Comparison of ENCODE assay signal across 8 cellular contexts in the genomic region with DNA sequence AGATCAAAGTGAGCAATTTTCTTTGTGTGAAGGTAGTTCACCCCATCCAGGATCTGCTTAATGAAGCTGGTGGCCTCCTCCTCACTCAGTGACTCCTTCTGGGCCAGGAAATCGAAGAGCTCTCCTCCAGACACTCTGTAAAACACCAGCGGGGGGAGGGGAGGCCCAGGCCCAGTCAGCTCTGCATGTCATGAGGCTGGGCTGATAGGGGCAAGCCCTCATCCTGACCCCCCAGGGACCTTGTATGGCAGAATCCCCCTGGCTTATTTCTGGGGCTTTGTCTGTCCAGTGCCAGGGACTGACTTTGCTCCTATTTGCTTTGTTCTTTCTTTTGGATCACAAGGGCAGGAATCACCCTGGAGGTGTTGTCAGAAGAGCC.
DNase-seq lines count a peak whose midpoint lies in the region; ATAC-seq and TF ChIP-seq lines count a peak whose summit lies in the region.

No MANE protein-coding gene starts in this region.

- H3K4me1 Mint-ChIP-seq in activated T-helper 1 cell treated with anti-CD3 and anti-CD28 coated beads, Interleukin-12 subunit alpha, Interleukin-12 subunit beta, Interleukin-2, Interleukin-4 antibody, amounts not matched to agents 30 ng/mL and 10 ng/mL and 1 ng/mL, durations not matched to agents 14 hours and 24 hours and 36 hours (ENCODE audit: low read depth) = peaks cover 56% of the 10 kb centered on the region
- H3K4me1 Mint-ChIP-seq in endothelial cell (ENCODE audit: unreplicated experiment) = peaks cover 40% of the 10 kb centered on the region

- intact Hi-C loops in activated T-helper 1 cell treated with anti-CD3 and anti-CD28 coated beads, Interleukin-12 subunit alpha, Interleukin-12 subunit beta, Interleukin-2, Interleukin-4 antibody, amounts not matched to agents 30 ng/mL and 10 ng/mL and 1 ng/mL, durations not matched to agents 14 hours and 24 hours and 36 hours (cut with micrococcal nuclease) = loop anchor here (1.0 to 5.0 kb wide), 6 partner anchors 15 to 78 kb away; partner anchors contain the start of gene DAPK2
- intact Hi-C loops in gastrocnemius medialis (cut with DNase I; ENCODE audit: low total_unique reads) = no loop called here

- H3K36me3 ChIP-seq in gastrocnemius medialis = no peaks in the 10 kb centered on the region

- H3K4me3 Mint-ChIP-seq in activated T-helper 1 cell treated with anti-CD3 and anti-CD28 coated beads, Interleukin-12 subunit alpha, Interleukin-12 subunit beta, Interleukin-2, Interleukin-4 antibody, amounts not matched to agents 30 ng/mL and 10 ng/mL and 1 ng/mL, durations not matched to agents 14 hours and 24 hours and 36 hours = peak overlapping the region; percentile 77
- no peak overlapping the region for H3K4me3 Mint-ChIP-seq in endothelial cell (ENCODE audit: unreplicated experiment)

- peaks cover 86 to 89% of the 10 kb centered on the region in 2 donors for H3K4me1 ChIP-seq in gastrocnemius medialis

- in situ Hi-C loops in gastrocnemius medialis (cut with MboI; ENCODE audit: low sequenced_read_pairs in 4 of 4) = no loop called here

- TF ChIP-seq POLR2A in gastrocnemius medialis (IDR thresholded peaks at IDR 0.05) = no peak

- no peak overlapping the region for H3K4me3 ChIP-seq in gastrocnemius medialis

- H3K27ac Mint-ChIP-seq in activated T-helper 1 cell treated with anti-CD3 and anti-CD28 coated beads, Interleukin-12 subunit alpha, Interleukin-12 subunit beta, Interleukin-2, Interleukin-4 antibody, amounts not matched to agents 30 ng/mL and 10 ng/mL and 1 ng/mL, durations not matched to agents 14 hours and 24 hours and 36 hours = peak overlapping the region; percentile 100
- H3K27ac Mint-ChIP-seq in endothelial cell (ENCODE audit: unreplicated experiment) = no peak overlapping the region

- TF ChIP-seq CTCF in gastrocnemius medialis (IDR thresholded peaks at IDR 0.05 in 4 of 5, conservative IDR thresholded peaks at IDR 0.05 in 1 of 5) = no peak
- TF ChIP-seq CTCF in endothelial cell (IDR thresholded peaks at IDR 0.05; ENCODE audit: unreplicated experiment) = no peak

- ATAC-seq in GM18511 (IDR thresholded peaks at IDR 0.05; ENCODE audit: unreplicated experiment) (peak; percentile 38), HG03196 (IDR thresholded peaks at IDR 0.05; ENCODE audit: unreplicated experiment) (peak; percentile 19), gastrocnemius medialis (peak; percentile 42 to 57)

- H3K27ac ChIP-seq in gastrocnemius medialis = peak overlapping the region; percentile 87 to 93 (median 91)

- no peaks in the 10 kb centered on the region for H3K9me3 ChIP-seq in gastrocnemius medialis

- H3K27me3 Mint-ChIP-seq in activated T-helper 1 cell treated with anti-CD3 and anti-CD28 coated beads, Interleukin-12 subunit alpha, Interleukin-12 subunit beta, Interleukin-2, Interleukin-4 antibody, amounts not matched to agents 30 ng/mL and 10 ng/mL and 1 ng/mL, durations not matched to agents 14 hours and 24 hours and 36 hours (ENCODE audit: insufficient read depth) = no peaks in the 10 kb centered on the region
- H3K27me3 Mint-ChIP-seq in endothelial cell (ENCODE audit: unreplicated experiment) = peaks cover 5% of the 10 kb centered on the region

- DNase-seq in activated T-helper 1 cell treated with anti-CD3 and anti-CD28 coated beads, Interleukin-12 subunit alpha, Interleukin-12 subunit beta, Interleukin-2, Interleukin-4 antibody, amounts not matched to agents 30 ng/mL and 10 ng/mL and 1 ng/mL, durations not matched to agents 14 hours and 24 hours and 36 hours (ENCODE audit: low spot score) = peak; percentile 55
- peak in 1 of 2 donors; percentile 77 for DNase-seq in gastrocnemius medialis
- DNase-seq in endothelial cell (ENCODE audit: low spot score) = no peak
- no peak for DNase-seq in NCI-H1105 treated with DMSO at 0.1 percent for 48 hours (lab: John Stamatoyannopoulos, UW)
- DNase-seq in NCI-H1105 (lab: John Stamatoyannopoulos, UW) = no peak
- no peak for DNase-seq in NCI-H524 (lab: John Stamatoyannopoulos, UW)

- no peaks in the 10 kb centered on the region for H3K9me3 Mint-ChIP-seq in activated T-helper 1 cell treated with anti-CD3 and anti-CD28 coated beads, Interleukin-12 subunit alpha, Interleukin-12 subunit beta, Interleukin-2, Interleukin-4 antibody, amounts not matched to agents 30 ng/mL and 10 ng/mL and 1 ng/mL, durations not matched to agents 14 hours and 24 hours and 36 hours
- H3K9me3 Mint-ChIP-seq in endothelial cell (ENCODE audit: unreplicated experiment) = no peaks in the 10 kb centered on the region

- H3K36me3 Mint-ChIP-seq in activated T-helper 1 cell treated with anti-CD3 and anti-CD28 coated beads, Interleukin-12 subunit alpha, Interleukin-12 subunit beta, Interleukin-2, Interleukin-4 antibody, amounts not matched to agents 30 ng/mL and 10 ng/mL and 1 ng/mL, durations not matched to agents 14 hours and 24 hours and 36 hours (ENCODE audit: low read depth) = peaks cover 8% of the 10 kb centered on the region
- H3K36me3 Mint-ChIP-seq in endothelial cell (ENCODE audit: low read depth, unreplicated experiment) = peaks cover 4% of the 10 kb centered on the region

- no peaks in the 10 kb centered on the region for H3K27me3 ChIP-seq in gastrocnemius medialis
